ENCODE assay signal across 32 cellular contexts in genomic region chr10:71731791-71732190, GRCh38. TPM values are rescaled to one million over a fixed set of nuclear protein-coding genes. Genes with fewer than 3 reads are reported as not detected.
DNase-seq lines count a peak whose midpoint lies in the region; ATAC-seq, FAIRE-seq and TF ChIP-seq lines count a peak whose summit lies in the region.
"Had no signal": no experiment of that assay in that cellular context is flagged by ENCODE, and none has a peak within 500 bp of the region (broad histone marks: within the 10 kb centered on the region; RNA-seq: fewer than 3 reads in every experiment).

No MANE protein-coding gene starts in this region.

- H2BK15ac ChIP-seq in neuronal stem cell (ENCODE audit: low read length) = peak overlapping the region; percentile 4

- H2BK5ac ChIP-seq in neuronal stem cell (ENCODE audit: low read length) = no peak overlapping the region

- H2AK5ac ChIP-seq in neuronal stem cell (ENCODE audit: low read depth, low read length) = peak overlapping the region; percentile 59

- TF ChIP-seq CTCF in CD8-positive, alpha-beta T cell (IDR thresholded peaks at IDR 0.05) = no peak
- no peak for TF ChIP-seq CTCF in upper lobe of right lung (IDR thresholded peaks at IDR 0.05)

- no peak overlapping the region for H3K9ac ChIP-seq in BLaER1 treated with 17β-estradiol and CSF1 and Interleukin-3, amounts not matched to agents 10 nM and 100 nM
- H3K9ac ChIP-seq in neuronal stem cell (ENCODE audit: low read depth, low read length, poor library complexity) = peak overlapping the region; percentile 9

- no CpG with 5 or more reads among the region's 12 CpGs for WGBS in neuronal stem cell (ENCODE audit: extremely low coverage in 2 of 2, insufficient read length in 2 of 2, insufficient replicate concordance in 1 of 2), 2 donors
- WGBS in small intestine, 3 donors = 89 to 92% (median 92%) methylated on average over 12 of the region's 12 CpGs

- FAIRE-seq in small intestine (lab: Jason Lieb, UNC) = no peak
- FAIRE-seq: endometrium, G401.6 had no signal

- peak overlapping the region; percentile 82 for H3K27ac Mint-ChIP-seq in CD8-positive, alpha-beta T cell
- peak overlapping the region; percentile 69 for H3K27ac Mint-ChIP-seq in activated naive CD8-positive, alpha-beta T cell treated with anti-CD3 and anti-CD28 coated beads, Interleukin-2, amount 10 ng/mL, durations not matched to agents 7 days and 5 days
- H3K27ac Mint-ChIP-seq: H9 had no signal

- H3K4ac ChIP-seq in neuronal stem cell (ENCODE audit: low read length) = no peak overlapping the region

- H4K91ac ChIP-seq in neuronal stem cell (ENCODE audit: low read depth, low read length, poor library complexity) = no peak overlapping the region

- H3K4me3 ChIP-seq in BLaER1 treated with 17β-estradiol and CSF1 and Interleukin-3, amounts not matched to agents 10 nM and 100 nM = no peak overlapping the region
- H3K4me3 ChIP-seq in CD8-positive, alpha-beta T cell (ENCODE audit: low read depth, low read length) = peak overlapping the region; percentile 33
- no peak overlapping the region for H3K4me3 ChIP-seq in neuronal stem cell (ENCODE audit: low read length in 2 of 2)
- no peak overlapping the region for H3K4me3 ChIP-seq in small intestine (ENCODE audit: low read depth in 1 of 2, low read length in 2 of 2)
- no peak overlapping the region for H3K4me3 ChIP-seq in upper lobe of right lung
- H3K4me3 ChIP-seq: esophagus squamous epithelium, heart left ventricle, suprapubic skin, uterus had no signal

- H3K4me2 ChIP-seq in BLaER1 treated with 17β-estradiol and CSF1 and Interleukin-3, amounts not matched to agents 10 nM and 100 nM = peak overlapping the region in 6 of 11 experiments; percentile 16 to 95 (median 92); a peak in 9 of 22 replicates
- no peak overlapping the region for H3K4me2 ChIP-seq in neuronal stem cell (ENCODE audit: insufficient read depth, low read length, poor library complexity, severe bottlenecking)

- no peaks in the 10 kb centered on the region for H3K36me3 ChIP-seq in BLaER1 treated with 17β-estradiol and CSF1 and Interleukin-3, amounts not matched to agents 10 nM and 100 nM
- H3K36me3 ChIP-seq in CD8-positive, alpha-beta T cell (ENCODE audit: insufficient read depth, low read length) = no peaks in the 10 kb centered on the region
- H3K36me3 ChIP-seq in neuronal stem cell (replicated peaks in 1 of 2; ENCODE audit: control insufficient read depth in 2 of 2, insufficient read depth in 2 of 2, low read length in 2 of 2) = no peaks in the 10 kb centered on the region
- no peaks in the 10 kb centered on the region for H3K36me3 ChIP-seq in small intestine (ENCODE audit: control insufficient read depth in 2 of 2, insufficient read depth in 2 of 2, low read length in 2 of 2)
- no peaks in the 10 kb centered on the region for H3K36me3 ChIP-seq in upper lobe of right lung
- H3K36me3 ChIP-seq: BE2C, esophagus squamous epithelium, heart left ventricle, suprapubic skin, uterus had no signal

- H2BK12ac ChIP-seq in neuronal stem cell (ENCODE audit: low read length) = no peak overlapping the region

- H3K4me1 Mint-ChIP-seq in CD8-positive, alpha-beta T cell (ENCODE audit: low read depth) = peaks cover 96% of the 10 kb centered on the region
- peaks cover 78% of the 10 kb centered on the region for H3K4me1 Mint-ChIP-seq in activated naive CD8-positive, alpha-beta T cell treated with anti-CD3 and anti-CD28 coated beads, Interleukin-2, amount 10 ng/mL, durations not matched to agents 7 days and 5 days

- H3K23ac ChIP-seq in neuronal stem cell (ENCODE audit: low read depth, low read length, poor library complexity) = peak overlapping the region; percentile 87

- intact Hi-C loops in CD8-positive, alpha-beta T cell (cut with DNase I, micrococcal nuclease) = no loop called here
- intact Hi-C loops in upper lobe of right lung (cut with DNase I) = no loop called here

- no peak for ATAC-seq in CD8-positive, alpha-beta T cell
- ATAC-seq in activated naive CD8-positive, alpha-beta T cell treated with anti-CD3 and anti-CD28 coated beads, Interleukin-2, amount 10 ng/mL, durations not matched to agents 7 days and 5 days (ENCODE audit: low read depth) = peak; percentile 6
- ATAC-seq in upper lobe of right lung = no peak
- ATAC-seq: activated T-cell treated with anti-CD3 and anti-CD28 coated beads, Interleukin-2, amount 50 U/mL, for 72 hours; heart left ventricle; Panc1 had no signal

- peak overlapping the region; percentile 39 for H3K4me3 Mint-ChIP-seq in CD8-positive, alpha-beta T cell
- H3K4me3 Mint-ChIP-seq in activated naive CD8-positive, alpha-beta T cell treated with anti-CD3 and anti-CD28 coated beads, Interleukin-2, amount 10 ng/mL, durations not matched to agents 7 days and 5 days = peak overlapping the region; percentile 57
- H3K4me3 Mint-ChIP-seq: H9; T-helper 2 cell treated with Interferon-gamma antibody and Interleukin-4, amounts not matched to agents 5 μg/mL and 100 μg/mL, for 36 hours had no signal

- H3K9me3 ChIP-seq in BLaER1 treated with 17β-estradiol and CSF1 and Interleukin-3, amounts not matched to agents 10 nM and 100 nM (replicated peaks in 1 of 11) = no peaks in the 10 kb centered on the region
- no peaks in the 10 kb centered on the region for H3K9me3 ChIP-seq in CD8-positive, alpha-beta T cell (ENCODE audit: low read length)
- H3K9me3 ChIP-seq in neuronal stem cell (replicated peaks in 1 of 2; ENCODE audit: control insufficient read depth in 2 of 2, insufficient read depth in 1 of 2, low read depth in 1 of 2, low read length in 2 of 2) (no peaks in the 10 kb centered on the region), small intestine (ENCODE audit: control insufficient read depth, low read depth) (no peaks in the 10 kb centered on the region), upper lobe of right lung (no peaks in the 10 kb centered on the region)
- H3K9me3 ChIP-seq: BE2C, esophagus squamous epithelium, heart left ventricle, suprapubic skin, uterus had no signal

- H4K8ac ChIP-seq in neuronal stem cell (ENCODE audit: low read depth, low read length) = no peak overlapping the region

- POLR2A ChIA-PET in CD8-positive, alpha-beta T cell (lab: Charles Lee) = interaction anchor here (1.6 to 10.0 kb wide), 6 partner anchors 10 to 38 kb away, joined by 5 to 162 read pairs (median 27); partner anchors contain the start of gene VSIR
- POLR2A ChIA-PET in activated naive CD8-positive, alpha-beta T cell treated with anti-CD3 and anti-CD28 coated beads, Interleukin-2, amount 10 ng/mL, durations not matched to agents 7 days and 5 days (lab: Charles Lee) = interaction anchor here (0.6 to 11.6 kb wide), 7 partner anchors 11 to 41 kb away, joined by 3 to 138 read pairs (median 17); partner anchors contain the start of gene VSIR

- no peaks in the 10 kb centered on the region for H3K27me3 Mint-ChIP-seq in CD8-positive, alpha-beta T cell (ENCODE audit: low read depth)
- H3K27me3 Mint-ChIP-seq in activated naive CD8-positive, alpha-beta T cell treated with anti-CD3 and anti-CD28 coated beads, Interleukin-2, amount 10 ng/mL, durations not matched to agents 7 days and 5 days = no peaks in the 10 kb centered on the region
- H3K27me3 Mint-ChIP-seq: naive B cell had no signal

- no peak overlapping the region for H2BK120ac ChIP-seq in neuronal stem cell (ENCODE audit: low read depth, low read length)

- no peaks in the 10 kb centered on the region for H3K36me3 Mint-ChIP-seq in CD8-positive, alpha-beta T cell
- H3K36me3 Mint-ChIP-seq in activated naive CD8-positive, alpha-beta T cell treated with anti-CD3 and anti-CD28 coated beads, Interleukin-2, amount 10 ng/mL, durations not matched to agents 7 days and 5 days = no peaks in the 10 kb centered on the region
- H3K36me3 Mint-ChIP-seq: naive B cell had no signal

- H3K27ac ChIP-seq in BLaER1 treated with 17β-estradiol and CSF1 and Interleukin-3, amounts not matched to agents 10 nM and 100 nM = peak overlapping the region in 3 of 11 experiments; percentile 7 to 95 (median 16); a peak in 1 of 22 replicates
- H3K27ac ChIP-seq in CD8-positive, alpha-beta T cell (ENCODE audit: low read depth, low read length) = peak overlapping the region; percentile 12
- no peak overlapping the region for H3K27ac ChIP-seq in neuronal stem cell (replicated peaks; ENCODE audit: low read length)
- H3K27ac ChIP-seq in small intestine (ENCODE audit: low read depth in 1 of 2, low read length in 1 of 2) = no peak overlapping the region
- no peak overlapping the region for H3K27ac ChIP-seq in upper lobe of right lung
- H3K27ac ChIP-seq: esophagus squamous epithelium, heart left ventricle, suprapubic skin, uterus had no signal

- no peaks in the 10 kb centered on the region for H4K20me1 ChIP-seq in BLaER1 treated with 17β-estradiol and CSF1 and Interleukin-3, amounts not matched to agents 10 nM and 100 nM

- H3K14ac ChIP-seq in neuronal stem cell (ENCODE audit: low read length) = no peak overlapping the region

- CTCF ChIA-PET in CD8-positive, alpha-beta T cell (lab: Charles Lee) = interaction anchor here (0.9 to 11.3 kb wide), 13 partner anchors 11 to 171 kb away, joined by 3 to 207 read pairs (median 6); partner anchors contain the start of genes C10orf105 and VSIR

- H3K4me1 ChIP-seq in BLaER1 treated with 17β-estradiol and CSF1 and Interleukin-3, amounts not matched to agents 10 nM and 100 nM = peaks cover 63 to 88% (median 81%) of the 10 kb centered on the region in 10 experiments
- peaks cover 97% of the 10 kb centered on the region for H3K4me1 ChIP-seq in CD8-positive, alpha-beta T cell (ENCODE audit: insufficient read depth, low read length)
- H3K4me1 ChIP-seq in neuronal stem cell (ENCODE audit: control insufficient read depth in 2 of 2, insufficient read depth in 1 of 2, low read depth in 1 of 2, low read length in 2 of 2) (peaks cover 0 to 8% of the 10 kb centered on the region in 2 donors), small intestine (ENCODE audit: control insufficient read depth in 2 of 2, insufficient read depth in 1 of 2, low read depth in 1 of 2, low read length in 1 of 2) (peaks cover 0 to 21% of the 10 kb centered on the region in 2 donors), upper lobe of right lung (peaks cover 50% of the 10 kb centered on the region)

- DNase-seq in CD8-positive, alpha-beta T cell = peak in 3 of 7 experiments; percentile 27 to 71 (median 42)
- peak; percentile 62 for DNase-seq in activated naive CD8-positive, alpha-beta T cell treated with anti-CD3 and anti-CD28 coated beads, Interleukin-2, amount 10 ng/mL, durations not matched to agents 7 days and 5 days
- DNase-seq in neuronal stem cell (ENCODE audit: low spot score) (no peak), C1 segment of cervical spinal cord (lab: John Stamatoyannopoulos, UW) (no peak), small intestine (no peak), upper lobe of right lung (no peak)
- DNase-seq: activated T-cell treated with anti-CD3 and anti-CD28 coated beads, Interleukin-2, amount 50 U/mL, for 72 hours; BE2C; dermis blood vessel endothelial cell; DMS79; esophagus squamous epithelium; foreskin melanocyte; H9; heart left ventricle; KBM-7; naive B cell; NCI-H1092; NCI-H1694; NCI-H748 treated with DMSO at 0.1 percent for 48 hours; Right ventricle myocardium superior; stimulated activated CD4-positive, alpha-beta T cell treated with anti-CD3 and anti-CD28 coated beads, Interleukin-15, amount 100 ng/mL, for 24 hours; stimulated activated CD4-positive, alpha-beta T cell treated with anti-CD3 and anti-CD28 coated beads, Interleukin-4, amount 100 ng/mL, for 4 hours; uterus had no signal

- H3K9me3 Mint-ChIP-seq in CD8-positive, alpha-beta T cell = no peaks in the 10 kb centered on the region
- no peaks in the 10 kb centered on the region for H3K9me3 Mint-ChIP-seq in activated naive CD8-positive, alpha-beta T cell treated with anti-CD3 and anti-CD28 coated beads, Interleukin-2, amount 10 ng/mL, durations not matched to agents 7 days and 5 days
- H3K9me3 Mint-ChIP-seq: activated T-cell treated with anti-CD3 and anti-CD28 coated beads, Interleukin-2, amount 50 U/mL, for 72 hours; H9; naive B cell; T-helper 2 cell treated with Interferon-gamma antibody and Interleukin-4, amounts not matched to agents 5 μg/mL and 100 μg/mL, for 36 hours had no signal

- H3K27me3 ChIP-seq in BLaER1 treated with 17β-estradiol and CSF1 and Interleukin-3, amounts not matched to agents 10 nM and 100 nM = no peaks in the 10 kb centered on the region
- no peaks in the 10 kb centered on the region for H3K27me3 ChIP-seq in CD8-positive, alpha-beta T cell (ENCODE audit: insufficient read depth, low read length)
- H3K27me3 ChIP-seq in neuronal stem cell (ENCODE audit: control insufficient read depth in 3 of 3, insufficient read depth in 3 of 3, low read depth in 1 of 3, low read length in 3 of 3) (peaks cover 0 to 3% (median 0%) of the 10 kb centered on the region in 3 experiments), small intestine (ENCODE audit: control insufficient read depth in 2 of 2, insufficient read depth in 2 of 2, low read length in 2 of 2) (no peaks in the 10 kb centered on the region), upper lobe of right lung (no peaks in the 10 kb centered on the region)
- H3K27me3 ChIP-seq: BE2C, esophagus squamous epithelium, heart left ventricle, suprapubic skin, uterus had no signal

- H3K79me1 ChIP-seq in neuronal stem cell (ENCODE audit: low read depth, low read length) = no peaks in the 10 kb centered on the region

- no peak overlapping the region for H2AFZ ChIP-seq in neuronal stem cell (ENCODE audit: low read length)

- no peak overlapping the region for H3K18ac ChIP-seq in neuronal stem cell (ENCODE audit: low read length)

RNA-seq across cellular contexts. Expression of gene C10orf105, which starts 12.2 kb away (rescaled TPM):
- under 1 TPM; 0.14 to 0.33 TPM for total RNA-seq in CD8-positive, alpha-beta T cell
- total RNA-seq in activated naive CD8-positive, alpha-beta T cell treated with anti-CD3 and anti-CD28 coated beads, Interleukin-2, amount 10 ng/mL, durations not matched to agents 7 days and 5 days = under 1 TPM; 0.17 to 0.30 TPM
- polyA plus RNA-seq in neuronal stem cell (2013, experiment 1 of 2) = 1.4 TPM
- polyA plus RNA-seq in neuronal stem cell (2013, experiment 2 of 2) = 1.3 TPM
- under 1 TPM in 1 of 3 donors, not detected in 2; 0.06 TPM for polyA plus RNA-seq in small intestine
- total RNA-seq in upper lobe of right lung = 0.52 TPM
- total RNA-seq: kidney epithelial cell, M059J, osteocyte had no signal

RNA-seq across cellular contexts. Expression of gene VSIR, which starts 41.5 kb away (rescaled TPM):
- total RNA-seq in CD8-positive, alpha-beta T cell = 10 to 100 TPM; 57.3 to 61.7 TPM
- 100 to 1,000 TPM; 124 to 125 TPM for total RNA-seq in activated naive CD8-positive, alpha-beta T cell treated with anti-CD3 and anti-CD28 coated beads, Interleukin-2, amount 10 ng/mL, durations not matched to agents 7 days and 5 days
- polyA plus RNA-seq in neuronal stem cell (2013, experiment 1 of 2) = 0.29 TPM
- 0.48 TPM for polyA plus RNA-seq in neuronal stem cell (2013, experiment 2 of 2)
- polyA plus RNA-seq in small intestine = 10 to 100 TPM; 26.6 to 58.9 (median 49.6) TPM
- total RNA-seq in upper lobe of right lung = 128 TPM
